ENCODE assay signal across 8 cellular contexts in the genomic region with DNA sequence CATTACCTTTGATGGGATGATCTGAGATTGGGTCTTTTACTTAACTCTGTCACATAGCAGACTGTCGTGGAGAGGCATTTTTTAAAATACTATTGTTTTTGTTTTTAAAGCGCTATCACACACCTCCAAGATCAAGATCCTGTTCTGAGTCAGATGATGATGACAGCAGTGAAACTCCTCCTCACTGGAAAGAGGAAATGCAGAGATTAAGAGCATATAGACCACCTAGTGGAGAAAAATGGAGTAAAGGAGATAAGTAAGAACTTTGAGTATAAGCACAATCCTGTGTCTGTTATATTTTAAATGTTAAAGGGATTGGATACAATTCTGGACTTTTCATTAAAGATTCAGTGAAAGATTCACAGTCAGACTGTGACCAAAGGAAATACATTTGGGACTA. TPM values are rescaled to one million over a fixed set of nuclear protein-coding genes. Genes with fewer than 3 reads are reported as not detected.
DNase-seq lines count a peak whose midpoint lies in the region; ATAC-seq and TF ChIP-seq lines count a peak whose summit lies in the region.
"Had no signal": no experiment of that assay in that cellular context is flagged by ENCODE, and none has a peak within 500 bp of the region (broad histone marks: within the 10 kb centered on the region; RNA-seq: fewer than 3 reads in every experiment).

No MANE protein-coding gene starts in this region.

- WGBS in hepatocyte (ENCODE audit: low lambda C conversion rate, missing lambda C conversion rate), result 87% methylated on average over 2 of the region's 2 CpGs

- H3K4me2 ChIP-seq in hepatocyte, result no peak overlapping the region

- peaks cover 0 to 1% (median 1%) of the 10 kb centered on the region in 3 donors for H3K4me1 Mint-ChIP-seq in CD8-positive, alpha-beta memory T cell

- peaks cover 70% of the 10 kb centered on the region for H3K36me3 ChIP-seq in CD8-positive, alpha-beta memory T cell (ENCODE audit: insufficient read depth, low read length)
- no peaks in the 10 kb centered on the region for H3K36me3 ChIP-seq in hepatocyte (replicated peaks; ENCODE audit: insufficient read depth, low read depth)

- H4K20me1 ChIP-seq in hepatocyte (ENCODE audit: insufficient read depth, poor library complexity, severe bottlenecking), result no peaks in the 10 kb centered on the region

- POLR2A ChIA-PET in CD8-positive, alpha-beta memory T cell (lab: Charles Lee), result no interaction called here

- no peak overlapping the region for H3K4me3 Mint-ChIP-seq in CD8-positive, alpha-beta memory T cell
- H3K4me3 Mint-ChIP-seq: naive thymus-derived CD8-positive, alpha-beta T cell had no signal

- CTCF ChIA-PET in CD8-positive, alpha-beta memory T cell (lab: Charles Lee), result no interaction called here

- no peak overlapping the region for H2AFZ ChIP-seq in hepatocyte

- peaks cover 29% of the 10 kb centered on the region for H3K4me1 ChIP-seq in CD8-positive, alpha-beta memory T cell (ENCODE audit: insufficient read depth, low read length)
- H3K4me1 ChIP-seq in hepatocyte (ENCODE audit: insufficient read depth), result no peaks in the 10 kb centered on the region

- no peak for DNase-seq in CD8-positive, alpha-beta memory T cell
- DNase-seq in LHCN-M2 (ENCODE audit: low read depth) (peak; percentile 44), hepatocyte (ENCODE audit: low spot score) (no peak)
- peak; percentile 24 for DNase-seq in central memory CD4-positive, alpha-beta T cell
- no peak for DNase-seq in activated CD4-positive, alpha-beta T cell treated with anti-CD3 and anti-CD28 coated beads for 4 hours
- DNase-seq: naive thymus-derived CD8-positive, alpha-beta T cell had no signal

- no peaks in the 10 kb centered on the region for H3K9me3 Mint-ChIP-seq in CD8-positive, alpha-beta memory T cell
- H3K9me3 Mint-ChIP-seq: naive thymus-derived CD8-positive, alpha-beta T cell had no signal

- peaks cover 18% of the 10 kb centered on the region for H3K79me2 ChIP-seq in hepatocyte

- H3K9me2 ChIP-seq in hepatocyte (replicated peaks; ENCODE audit: insufficient read depth), result no peaks in the 10 kb centered on the region

- H3K36me3 Mint-ChIP-seq in CD8-positive, alpha-beta memory T cell, result peaks cover 7 to 51% (median 16%) of the 10 kb centered on the region in 3 donors

- no peak for TF ChIP-seq CTCF in hepatocyte (IDR thresholded peaks at IDR 0.05; ENCODE audit: poor library complexity)

- H3K27ac ChIP-seq in CD8-positive, alpha-beta memory T cell (ENCODE audit: low read depth, low read length), result peak overlapping the region; percentile 4
- no peak overlapping the region for H3K27ac ChIP-seq in hepatocyte
- H3K27ac ChIP-seq: coronary artery had no signal

- no peaks in the 10 kb centered on the region for H3K27me3 Mint-ChIP-seq in CD8-positive, alpha-beta memory T cell
- H3K27me3 Mint-ChIP-seq: naive thymus-derived CD8-positive, alpha-beta T cell had no signal

- no peak overlapping the region for H3K4me3 ChIP-seq in CD8-positive, alpha-beta memory T cell (ENCODE audit: low read length)
- no peak overlapping the region for H3K4me3 ChIP-seq in hepatocyte
- H3K4me3 ChIP-seq: coronary artery had no signal

- no peaks in the 10 kb centered on the region for H3K9me3 ChIP-seq in CD8-positive, alpha-beta memory T cell (ENCODE audit: low read length)
- H3K9me3 ChIP-seq in hepatocyte (ENCODE audit: low read depth), result no peaks in the 10 kb centered on the region

- no peaks in the 10 kb centered on the region for H3K27me3 ChIP-seq in CD8-positive, alpha-beta memory T cell (ENCODE audit: insufficient read depth, low read length, poor library complexity, severe bottlenecking)
- H3K27me3 ChIP-seq in hepatocyte, result no peaks in the 10 kb centered on the region

- H3K27ac Mint-ChIP-seq in CD8-positive, alpha-beta memory T cell, result peak overlapping the region in 6 of 8 donors; percentile 9 to 81 (median 45)

- no peak for ATAC-seq in GM18520 (IDR thresholded peaks at IDR 0.05; ENCODE audit: unreplicated experiment)

RNA-seq across cellular contexts. Expression of a gene that starts 18.4 kb away (rescaled TPM):
- total RNA-seq in CD8-positive, alpha-beta memory T cell, result under 1 TPM; 0.48 to 0.60 TPM
- polyA plus RNA-seq in CD8-positive, alpha-beta memory T cell, result not detected
- 28.9 and 33.2 TPM in 2 replicates for total RNA-seq in LHCN-M2 (2014; rRNA removed)
- 30.1 TPM for polyA plus RNA-seq in LHCN-M2 (2012)
- total RNA-seq in hepatocyte, result 12.3 and 14.2 TPM in 2 replicates
- polyA plus RNA-seq in hepatocyte, result 4.7 and 7.0 TPM in 2 replicates
- polyA plus RNA-seq: naive thymus-derived CD8-positive, alpha-beta T cell had no signal

RNA-seq across cellular contexts. Expression of a gene that starts 34.6 kb away (rescaled TPM):
- total RNA-seq in CD8-positive, alpha-beta memory T cell, result 10 to 100 TPM; 54.1 to 58.2 TPM
- 15.8 TPM for polyA plus RNA-seq in CD8-positive, alpha-beta memory T cell
- total RNA-seq in LHCN-M2 (2014; rRNA removed), result 26.4 and 35.1 TPM in 2 replicates
- polyA plus RNA-seq in LHCN-M2 (2012), result 7.3 TPM
- total RNA-seq in hepatocyte, result 74.3 and 78.9 TPM in 2 replicates
- 36.8 and 66.2 TPM in 2 replicates for polyA plus RNA-seq in hepatocyte

RNA-seq across cellular contexts. Expression of a gene that starts 44.5 kb away (rescaled TPM):
- 10 to 100 TPM; 80.4 to 80.7 TPM for total RNA-seq in CD8-positive, alpha-beta memory T cell
- polyA plus RNA-seq in CD8-positive, alpha-beta memory T cell, result 159 TPM
- total RNA-seq in LHCN-M2 (2014; rRNA removed), result 18.0 and 26.3 TPM in 2 replicates
- 23.6 TPM for polyA plus RNA-seq in LHCN-M2 (2012)
- 23.5 and 26.8 TPM in 2 replicates for total RNA-seq in hepatocyte
- polyA plus RNA-seq in hepatocyte, result 53.7 and 61.7 TPM in 2 replicates

RNA-seq across cellular contexts. Expression of a gene that starts 50.2 kb away (rescaled TPM):
- not detected for total RNA-seq in CD8-positive, alpha-beta memory T cell
- not detected for polyA plus RNA-seq in CD8-positive, alpha-beta memory T cell
- total RNA-seq in LHCN-M2 (2014; rRNA removed) (0.06 TPM in 1 of 2 replicates, not detected in the other), hepatocyte (not detected in 2 replicates)
- 0.04 TPM for polyA plus RNA-seq in LHCN-M2 (2012)
- not detected in 2 replicates for polyA plus RNA-seq in hepatocyte
- total RNA-seq: naive thymus-derived CD8-positive, alpha-beta T cell had no signal
- polyA plus RNA-seq: naive thymus-derived CD8-positive, alpha-beta T cell had no signal

RNA-seq across cellular contexts. Expression of a gene that starts 53.3 kb away (rescaled TPM):
- total RNA-seq in CD8-positive, alpha-beta memory T cell, result 10 to 100 TPM; 52.6 to 53.6 TPM
- polyA plus RNA-seq in CD8-positive, alpha-beta memory T cell, result 45.5 TPM
- total RNA-seq in LHCN-M2 (2014; rRNA removed), result 79.2 and 90.2 TPM in 2 replicates
- 30.8 TPM for polyA plus RNA-seq in LHCN-M2 (2012)
- 44.1 and 53.9 TPM in 2 replicates for total RNA-seq in hepatocyte
- 23.5 and 31.4 TPM in 2 replicates for polyA plus RNA-seq in hepatocyte

Comparison
In these comparisons a context has a peak if more than half of its experiments do, and no peak if none do; other contexts are left out.
1. DNase-seq: peak in LHCN-M2 (single experiment) and central memory CD4-positive, alpha-beta T cell (single experiment); none in CD8-positive, alpha-beta memory T cell (0 of 5), hepatocyte (single experiment) and activated CD4-positive, alpha-beta T cell treated with anti-CD3 and anti-CD28 coated beads for 4 hours (0 of 2).